Comparison of ENCODE assay signal across 1 cellular context in the genomic region with DNA sequence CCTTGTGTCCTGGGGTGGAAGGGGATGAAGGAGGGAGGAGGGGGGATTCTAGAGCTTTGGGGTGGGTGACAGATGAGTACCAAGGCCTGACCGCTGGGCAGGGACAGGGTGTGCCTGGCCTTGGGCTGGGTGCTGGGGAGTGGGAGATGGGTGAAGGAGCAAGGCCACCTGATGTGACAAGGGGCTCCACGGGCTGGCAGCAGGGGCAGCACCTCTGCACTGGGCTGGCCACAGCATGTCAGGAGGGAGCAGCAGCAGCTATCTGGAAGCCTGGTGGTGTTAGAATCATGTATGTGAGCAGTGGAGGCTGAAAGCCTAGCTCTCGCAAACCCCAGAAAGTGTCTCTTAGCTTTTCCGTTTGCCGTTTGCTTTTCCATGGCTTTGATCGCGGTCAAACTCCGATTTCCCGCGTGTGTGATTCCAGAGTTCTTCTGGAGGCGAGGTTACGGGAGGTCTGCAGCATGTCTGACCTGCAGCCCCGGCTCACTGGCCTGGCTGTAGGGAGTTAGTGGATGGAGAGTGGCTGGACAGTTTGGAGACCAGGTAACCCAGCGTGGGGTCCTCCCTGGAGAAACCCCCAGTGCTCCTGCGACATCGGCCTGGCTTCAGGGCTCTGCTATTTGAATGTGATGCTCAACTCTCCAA.
TF ChIP-seq lines count a peak whose summit lies in the region.

No MANE protein-coding gene starts in this region.

TF ChIP-seq in K562, 482 proteins besides CTCF, POLR2A, EP300 and RAD21:
- TF ChIP-seq ZNF707 (CRISPR knock-in tag; conservative IDR thresholded peaks at IDR 0.05) (no peak), ZC3H4 (CRISPR knock-in tag; IDR thresholded peaks at IDR 0.05; ENCODE audit: borderline replicate concordance) (peak; percentile 44; the same call in 1 of the 2 replicates)
